9 cellular contexts compared by ENCODE assay signal in the genomic region with DNA sequence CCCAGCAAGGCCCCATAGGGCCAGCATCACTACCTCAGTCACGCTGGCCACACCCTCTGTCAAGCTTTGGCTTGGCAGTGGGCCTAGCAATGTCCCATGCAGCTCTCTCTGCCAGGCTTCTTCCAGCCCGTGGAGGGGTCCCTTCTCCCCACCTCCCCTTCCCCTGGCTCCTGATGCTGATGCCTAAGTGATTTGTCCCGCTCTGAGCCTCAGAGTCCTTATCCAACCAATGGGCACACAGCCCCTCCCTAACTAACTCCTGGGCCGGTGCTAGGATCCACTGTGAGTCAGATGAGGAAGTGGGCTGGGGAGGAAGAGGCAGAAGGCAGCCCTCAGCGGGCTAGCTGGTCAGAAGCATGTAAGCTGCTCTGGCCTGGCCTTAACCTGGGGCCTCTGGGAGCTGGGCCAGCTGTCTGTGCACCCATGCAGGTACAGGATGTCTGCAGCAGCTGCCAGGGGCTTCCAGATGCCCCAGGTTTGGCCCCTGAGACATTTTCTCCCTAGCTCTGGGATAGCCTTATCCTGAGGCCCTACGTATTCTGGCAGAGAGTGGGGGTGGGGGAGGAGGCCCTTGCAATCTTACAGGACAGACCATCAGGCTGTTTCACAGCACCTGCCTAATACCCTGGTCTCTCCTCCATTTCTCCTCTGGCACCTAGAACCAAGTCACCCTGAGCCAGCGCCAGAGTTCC. TPM values are rescaled to one million over a fixed set of nuclear protein-coding genes. Genes with fewer than 3 reads are reported as not detected.
A peak's percentile ranks its signal among the peaks of the same experiment; 100 is the strongest.
DNase-seq lines count a peak whose midpoint lies in the region; ATAC-seq, FAIRE-seq and TF ChIP-seq lines count a peak whose summit lies in the region.
"Had no signal": no experiment of that assay in that cellular context is flagged by ENCODE, and none has a peak within 500 bp of the region (broad histone marks: within the 10 kb centered on the region; RNA-seq: fewer than 3 reads in every experiment).

No MANE protein-coding gene starts in this region.

- POLR2A ChIA-PET in GM12878 (lab: Charles Lee) = interaction anchor here (0.5 to 2.9 kb wide), 7 partner anchors 11 to 251 kb away, joined by 3 to 17 read pairs (median 3); a partner anchor contains a TSS

- H3K9me3 Mint-ChIP-seq in H9 = no peaks in the 10 kb centered on the region

- no peak overlapping the region for H2BK120ac ChIP-seq in H9 (ENCODE audit: low read depth, low read length, poor library complexity, severe bottlenecking)

- H2BK12ac ChIP-seq in H9 (ENCODE audit: insufficient read length, low read depth, low read length) = no peak overlapping the region

- FAIRE-seq in GM12878 (lab: Jason Lieb, UNC) = no peak

- no peaks in the 10 kb centered on the region for H3K79me1 ChIP-seq in H9 (ENCODE audit: insufficient read depth, low read depth, low read length, poor library complexity, severe bottlenecking)

- peak overlapping the region; percentile 46 for H3K4me2 ChIP-seq in H9 (ENCODE audit: insufficient read depth, insufficient read length, low read length)
- H3K4me2 ChIP-seq in GM12878 (ENCODE audit: control insufficient read depth, insufficient read depth) = peak overlapping the region; percentile 90
- peak overlapping the region; percentile 99 for H3K4me2 ChIP-seq in skeletal muscle satellite cell (ENCODE audit: low read length)

- H3K36me3 Mint-ChIP-seq in H9 (ENCODE audit: insufficient read depth in 1 of 3, low read depth in 3 of 3) = peaks cover 2 to 19% (median 16%) of the 10 kb centered on the region in 3 experiments; a peak in 5 of 7 replicates

- peak; percentile 72 for TF ChIP-seq POLR2A in NB4 (IDR thresholded peaks at IDR 0.05; ENCODE audit: extremely low read depth, insufficient read length)
- peak; percentile 73 for TF ChIP-seq POLR2A in GM12878 (IDR thresholded peaks at IDR 0.05; ENCODE audit: low read depth, low read length)

- H2BK5ac ChIP-seq in H9 (ENCODE audit: insufficient read length, low read length) = no peak overlapping the region

- H3T11ph ChIP-seq in H9 (ENCODE audit: low read length) = no peak overlapping the region

- no peak for TF ChIP-seq CTCF in H9 (conservative IDR thresholded peaks at IDR 0.05)
- no peak for TF ChIP-seq CTCF in NB4 (IDR thresholded peaks at IDR 0.05; ENCODE audit: low read depth, low read length)
- no peak for TF ChIP-seq CTCF in GM12878 (IDR thresholded peaks at IDR 0.05 in 2 of 3, conservative IDR thresholded peaks at IDR 0.05 in 1 of 3; ENCODE audit: control insufficient read depth in 2 of 3, extremely low read depth in 1 of 3, insufficient read depth in 1 of 3, low read depth in 3 of 3, low read length in 3 of 3)

- no peak overlapping the region for H2BK20ac ChIP-seq in H9 (ENCODE audit: low read depth, low read length, poor library complexity, severe bottlenecking)

- DNase-seq in NCI-H2196 (lab: John Stamatoyannopoulos, UW; ENCODE audit: unreplicated experiment) (peak; percentile 20), NCI-H2196 treated with DMSO at 0.1 percent for 48 hours (lab: John Stamatoyannopoulos, UW; ENCODE audit: unreplicated experiment) (no peak), H9 (peak; percentile 58), NB4 (ENCODE audit: low read depth) (peak; percentile 86), GM12878 (ENCODE audit: low read depth, low spot score) (peak; percentile 16), iPS-NIHi11 (ENCODE audit: low spot score) (peak; percentile 35)
- DNase-seq in effector CD4-positive, alpha-beta T cell = no peak
- DNase-seq: DND-41 had no signal

- no peaks in the 10 kb centered on the region for H3K27me3 Mint-ChIP-seq in H9 (ENCODE audit: low read depth)

- in situ Hi-C loops in GM12878 (cut with MboI) = no loop called here

- no peak overlapping the region for H4K5ac ChIP-seq in H9 (ENCODE audit: insufficient read length, low read depth, low read length)

- H3K27me3 ChIP-seq in H9 (ENCODE audit: insufficient read depth, low read length) (no peaks in the 10 kb centered on the region), GM12878 (replicated peaks in 1 of 2; ENCODE audit: control insufficient read depth in 2 of 2, insufficient read depth in 2 of 2, low read length in 1 of 2) (no peaks in the 10 kb centered on the region), skeletal muscle satellite cell (ENCODE audit: control insufficient read depth, insufficient read depth, low read length) (no peaks in the 10 kb centered on the region)

- no peak for TF ChIP-seq RAD21 in GM12878 (IDR thresholded peaks at IDR 0.05; ENCODE audit: insufficient read depth, low read depth, low read length)

- H3K18ac ChIP-seq in H9 (ENCODE audit: insufficient read length, low read depth, low read length) = no peak overlapping the region

- no TSS peak for BruUV-seq in GM12878 (replicated peaks; lab: Mats Ljungman, UMichigan)

- H3K27ac ChIP-seq in H9 (ENCODE audit: insufficient read length, low read depth, low read length) = no peak overlapping the region
- H3K27ac ChIP-seq in GM12878 (ENCODE audit: control insufficient read depth, insufficient read depth) = peak overlapping the region; percentile 48

- no peak overlapping the region for H2BK15ac ChIP-seq in H9 (ENCODE audit: low read depth, low read length)

- H4K20me1 ChIP-seq in H9 (ENCODE audit: control insufficient read depth, insufficient read depth, insufficient read length) (no peaks in the 10 kb centered on the region), GM12878 (ENCODE audit: control insufficient read depth, insufficient read depth) (no peaks in the 10 kb centered on the region)

- H3K79me2 ChIP-seq in H9 (ENCODE audit: insufficient read depth, low read length) = no peaks in the 10 kb centered on the region
- no peaks in the 10 kb centered on the region; the same call in 1 of the 2 replicates for H3K79me2 ChIP-seq in GM12878 (ENCODE audit: control insufficient read depth, insufficient read depth, low read length)

- H3K4me3 ChIP-seq in NB4 (ENCODE audit: low read depth, low read length) (no peak overlapping the region), GM12878 (peak overlapping the region; percentile 73; the same call in 1 of the 2 replicates), skeletal muscle satellite cell (ENCODE audit: low read length) (peak overlapping the region; percentile 87)

- no peaks in the 10 kb centered on the region for H3K23me2 ChIP-seq in H9 (ENCODE audit: insufficient read length, low read depth, low read length, poor library complexity, severe bottlenecking)

- intact Hi-C loops in GM12878 (cut with micrococcal nuclease; ENCODE audit: unreplicated experiment) = loop anchor here (5.0 kb wide), 1 partner anchor 90 kb away; no protein-coding TSS in a partner anchor

- H3K4me3 Mint-ChIP-seq in H9 = peak overlapping the region; percentile 78 to 86

- ATAC-seq in GM12878 = peak; percentile 84

- TF ChIP-seq EP300 in GM12878 (IDR thresholded peaks at IDR 0.05; ENCODE audit: borderline replicate concordance in 1 of 2, control insufficient read depth in 1 of 2, low read depth in 2 of 2, low read length in 2 of 2) = no peak

- H2AFZ ChIP-seq in H9 (ENCODE audit: low read length) = no peak overlapping the region
- H2AFZ ChIP-seq in GM12878 (ENCODE audit: control insufficient read depth, low read depth, low read length) = peak overlapping the region; percentile 71

- no peak overlapping the region for H2AK5ac ChIP-seq in H9 (ENCODE audit: insufficient read length, low read length)

- no peak overlapping the region for H4K8ac ChIP-seq in H9 (replicated peaks; ENCODE audit: insufficient read length, low read depth, low read length)

- no peak overlapping the region for H3K23ac ChIP-seq in H9 (ENCODE audit: insufficient read length, low read depth, low read length)

- H3K4me1 Mint-ChIP-seq in H9 = peaks cover 36 to 51% of the 10 kb centered on the region in 2 experiments

- RAD21 ChIA-PET in GM12878 (lab: Charles Lee; ENCODE audit: unreplicated experiment) = interaction anchor here (1.4 kb wide), 1 partner anchor 40 kb away, joined by 4 read pairs; no protein-coding TSS in a partner anchor

- peaks cover 0 to under 1% of the 10 kb centered on the region in 2 experiments; a peak in 1 of 4 replicates for H3K36me3 ChIP-seq in GM12878 (ENCODE audit: control insufficient read depth in 2 of 2, insufficient read depth in 2 of 2, low read length in 1 of 2)
- peaks cover 30% of the 10 kb centered on the region for H3K36me3 ChIP-seq in skeletal muscle satellite cell (ENCODE audit: insufficient read depth, low read length)

- SMC1A ChIA-PET in GM12878 (lab: Charles Lee; ENCODE audit: uncharacterized antibody, unreplicated experiment) = interaction anchor here (1.0 to 3.0 kb wide), 7 partner anchors 13 to 93 kb away, joined by 3 to 11 read pairs (median 5); a partner anchor contains a TSS

- H3K14ac ChIP-seq in H9 (ENCODE audit: insufficient read depth, low read length) = no peak overlapping the region; the same call in 1 of the 2 replicates

- H3K27ac Mint-ChIP-seq in H9 = peak overlapping the region in 2 of 3 experiments; percentile 55 to 92; a peak in 4 of 7 replicates

- no CpG with 5 or more reads among the region's 7 CpGs for WGBS in H9 (ENCODE audit: extremely low coverage, insufficient read length, low lambda C conversion rate)
- WGBS in GM12878 (ENCODE audit: insufficient coverage, insufficient replicate concordance, low lambda C conversion rate, missing lambda C conversion rate) = 41% methylated on average over 7 of the region's 7 CpGs

- no peak overlapping the region for H3K4ac ChIP-seq in H9 (ENCODE audit: low read depth, low read length)

- H4K91ac ChIP-seq in H9 (ENCODE audit: insufficient read length, low read depth, low read length) = no peak overlapping the region

- H3K4me1 ChIP-seq in H9 (ENCODE audit: insufficient read depth, low read length) (peaks cover 9% of the 10 kb centered on the region; the same call in 1 of the 2 replicates), GM12878 (ENCODE audit: control insufficient read depth, insufficient read depth, low read length) (peaks cover 17% of the 10 kb centered on the region), skeletal muscle satellite cell (ENCODE audit: control insufficient read depth, insufficient read depth, low read length) (peaks cover 58% of the 10 kb centered on the region)

- H3K56ac ChIP-seq in H9 (ENCODE audit: insufficient read length, low read depth, low read length) = no peak overlapping the region

- no peaks in the 10 kb centered on the region for H3K9me3 ChIP-seq in H9 (ENCODE audit: control insufficient read depth, low read depth, low read length)
- H3K9me3 ChIP-seq in GM12878 (replicated peaks; ENCODE audit: control insufficient read depth, insufficient read depth, low read length) = no peaks in the 10 kb centered on the region
- no peaks in the 10 kb centered on the region for H3K9me3 ChIP-seq in skeletal muscle satellite cell (replicated peaks; ENCODE audit: low read length)

- CTCF ChIA-PET in GM12878 (lab: Yijun Ruan, JAX) = interaction anchor here (1.0 to 2.3 kb wide), 5 partner anchors 10 to 92 kb away, joined by 3 to 9 read pairs (median 4); a partner anchor contains a TSS

- H3K9ac ChIP-seq in H9 (ENCODE audit: extremely low read depth, insufficient read length, low read length) = no peak overlapping the region
- peak overlapping the region; percentile 30; the same call in 1 of the 2 replicates for H3K9ac ChIP-seq in GM12878 (ENCODE audit: control insufficient read depth, insufficient read depth, low read length)
- H3K9ac ChIP-seq in skeletal muscle satellite cell (ENCODE audit: low read depth, low read length) = peak overlapping the region; percentile 94

RNA-seq across cellular contexts. Expression of a gene that starts 0.7 kb away (rescaled TPM):
- 3.6 and 4.2 TPM in 2 replicates for total RNA-seq in H9 (2021)
- 6.0 and 7.1 TPM in 2 replicates for total RNA-seq in GM12878 (2013; cell fraction: nucleolus; rRNA removed)
- 3.1 TPM in 2 replicates for total RNA-seq in GM12878 (2014; rRNA removed)
- 1.0 TPM in 2 replicates for total RNA-seq in GM12878 (2014; rRNA removed; fragmentation: Illumina TruSeq; extraction: Trizol)
- 3.1 and 3.4 TPM in 2 replicates for total RNA-seq in GM12878 (2021)
- polyA plus RNA-seq in GM12878 (2011; ENCODE audit: low read depth) = 0.79 TPM
- polyA plus RNA-seq in GM12878 (2011; rRNA removed) = 0.37 and 0.92 TPM in 2 replicates
- 1.1 and 1.6 TPM in 2 replicates for polyA plus RNA-seq in GM12878 (2011; cell fraction: cytosol; rRNA removed)
- polyA plus RNA-seq in GM12878 (2011; cell fraction: nucleus; rRNA removed) = 4.2 and 4.7 TPM in 2 replicates
- 1.7 and 2.0 TPM in 2 replicates for polyA plus RNA-seq in GM12878 (2012)
- 0.49 and 1.1 TPM in 2 replicates for polyA plus RNA-seq in GM12878 (2014; fragmentation: Illumina TruSeq; extraction: Trizol)
- polyA plus RNA-seq in GM12878 (2014; fragmentation: Nextera tagmentation; extraction: Ambion mirVana) = under 1 TPM in 1 of 2 experiments, not detected in 1; 0.04 TPM
- 2.0 and 2.3 TPM in 2 replicates for polyA plus RNA-seq in GM12878 (2014; rRNA removed)
- under 1 TPM; 0.06 to 0.12 TPM for polyA plus RNA-seq in GM12878 (2016; fragmentation: Nextera tagmentation; extraction: Ambion mirVana)
- 1.7 and 3.1 TPM in 2 replicates for polyA minus RNA-seq in GM12878 (2011; rRNA and poly(A)+ RNA removed)
- 0.67 and 0.73 TPM in 2 replicates for polyA minus RNA-seq in GM12878 (2011; cell fraction: cytosol; rRNA and poly(A)+ RNA removed)
- polyA minus RNA-seq in GM12878 (2011; cell fraction: nucleus; rRNA and poly(A)+ RNA removed) = 1.9 and 4.0 TPM in 2 replicates
- 14.2 and 18.1 TPM in 2 replicates for total RNA-seq in skeletal muscle satellite cell (2012; rRNA removed)

RNA-seq across cellular contexts. Expression of a gene that starts 32.6 kb away (rescaled TPM):
- total RNA-seq in H9 (2021) = not detected in 2 replicates
- total RNA-seq in GM12878 (2013; cell fraction: nucleolus; rRNA removed) = not detected in 2 replicates
- total RNA-seq in GM12878 (2014; rRNA removed) = not detected in 2 replicates
- not detected in 2 replicates for total RNA-seq in GM12878 (2014; rRNA removed; fragmentation: Illumina TruSeq; extraction: Trizol)
- total RNA-seq in GM12878 (2021) = not detected in 2 replicates
- not detected for polyA plus RNA-seq in GM12878 (2011; ENCODE audit: low read depth)
- not detected in 2 replicates for polyA plus RNA-seq in GM12878 (2011; rRNA removed)
- not detected in 2 replicates for polyA plus RNA-seq in GM12878 (2011; cell fraction: cytosol; rRNA removed)
- polyA plus RNA-seq in GM12878 (2011; cell fraction: nucleus; rRNA removed) = not detected in 2 replicates
- not detected in 2 replicates for polyA plus RNA-seq in GM12878 (2012)
- not detected in 2 replicates for polyA plus RNA-seq in GM12878 (2014; fragmentation: Illumina TruSeq; extraction: Trizol)
- polyA plus RNA-seq in GM12878 (2014; fragmentation: Nextera tagmentation; extraction: Ambion mirVana) = not detected
- polyA plus RNA-seq in GM12878 (2014; rRNA removed) = not detected in 2 replicates
- polyA plus RNA-seq in GM12878 (2016; fragmentation: Nextera tagmentation; extraction: Ambion mirVana) = not detected
- not detected in 2 replicates for polyA minus RNA-seq in GM12878 (2011; rRNA and poly(A)+ RNA removed)
- polyA minus RNA-seq in GM12878 (2011; cell fraction: cytosol; rRNA and poly(A)+ RNA removed) = not detected in 2 replicates
- not detected in 2 replicates for polyA minus RNA-seq in GM12878 (2011; cell fraction: nucleus; rRNA and poly(A)+ RNA removed)
- 0.66 TPM in 1 of 2 replicates, not detected in the other for total RNA-seq in skeletal muscle satellite cell (2012; rRNA removed)

RNA-seq across cellular contexts. Expression of a gene that starts 49.8 kb away (rescaled TPM):
- total RNA-seq in H9 (2021) (0.46 TPM in 1 of 2 replicates, not detected in the other), GM12878 (2014; rRNA removed) (not detected in 2 replicates), GM12878 (2014; rRNA removed; fragmentation: Illumina TruSeq; extraction: Trizol) (not detected in 2 replicates), GM12878 (2021) (not detected in 2 replicates)
- not detected in 2 replicates for total RNA-seq in GM12878 (2013; cell fraction: nucleolus; rRNA removed)
- not detected for polyA plus RNA-seq in GM12878 (2011; ENCODE audit: low read depth)
- polyA plus RNA-seq in GM12878 (2011; rRNA removed) (not detected in 2 replicates), GM12878 (2014; fragmentation: Illumina TruSeq; extraction: Trizol) (not detected in 2 replicates), GM12878 (2014; fragmentation: Nextera tagmentation; extraction: Ambion mirVana) (not detected), GM12878 (2014; rRNA removed) (not detected in 2 replicates), GM12878 (2016; fragmentation: Nextera tagmentation; extraction: Ambion mirVana) (not detected)
- not detected in 2 replicates for polyA plus RNA-seq in GM12878 (2011; cell fraction: cytosol; rRNA removed)
- 0.21 TPM in 1 of 2 replicates, not detected in the other for polyA plus RNA-seq in GM12878 (2011; cell fraction: nucleus; rRNA removed)
- polyA plus RNA-seq in GM12878 (2012) = not detected in 2 replicates
- polyA minus RNA-seq in GM12878 (2011; rRNA and poly(A)+ RNA removed) = not detected in 2 replicates
- not detected in 2 replicates for polyA minus RNA-seq in GM12878 (2011; cell fraction: cytosol; rRNA and poly(A)+ RNA removed)
- not detected in 2 replicates for polyA minus RNA-seq in GM12878 (2011; cell fraction: nucleus; rRNA and poly(A)+ RNA removed)
- not detected in 2 replicates for total RNA-seq in skeletal muscle satellite cell (2012; rRNA removed)

RNA-seq across cellular contexts. Expression of a gene that starts 52.3 kb away (rescaled TPM):
- total RNA-seq in H9 (2021) = 66.4 and 79.8 TPM in 2 replicates
- total RNA-seq in GM12878 (2013; cell fraction: nucleolus; rRNA removed) = 778 and 789 TPM in 2 replicates
- total RNA-seq in GM12878 (2014; rRNA removed) = 59.6 and 72.6 TPM in 2 replicates
- total RNA-seq in GM12878 (2014; rRNA removed; fragmentation: Illumina TruSeq; extraction: Trizol) = 77.5 and 84.0 TPM in 2 replicates
- total RNA-seq in GM12878 (2021) = 45.0 and 51.1 TPM in 2 replicates
- 36.3 TPM for polyA plus RNA-seq in GM12878 (2011; ENCODE audit: low read depth)
- polyA plus RNA-seq in GM12878 (2011; rRNA removed) = 87.0 and 148 TPM in 2 replicates
- 19.4 and 23.0 TPM in 2 replicates for polyA plus RNA-seq in GM12878 (2011; cell fraction: cytosol; rRNA removed)
- polyA plus RNA-seq in GM12878 (2011; cell fraction: nucleus; rRNA removed) = 209 and 223 TPM in 2 replicates
- 50.3 and 54.0 TPM in 2 replicates for polyA plus RNA-seq in GM12878 (2012)
- 91.9 and 128 TPM in 2 replicates for polyA plus RNA-seq in GM12878 (2014; fragmentation: Illumina TruSeq; extraction: Trizol)
- 10 to 100 TPM; 15.3 to 27.8 TPM for polyA plus RNA-seq in GM12878 (2014; fragmentation: Nextera tagmentation; extraction: Ambion mirVana)
- polyA plus RNA-seq in GM12878 (2014; rRNA removed) = 62.6 and 73.7 TPM in 2 replicates
- 10 to 100 TPM; 40.0 to 46.0 TPM for polyA plus RNA-seq in GM12878 (2016; fragmentation: Nextera tagmentation; extraction: Ambion mirVana)
- 49.7 and 59.7 TPM in 2 replicates for polyA minus RNA-seq in GM12878 (2011; rRNA and poly(A)+ RNA removed)
- polyA minus RNA-seq in GM12878 (2011; cell fraction: cytosol; rRNA and poly(A)+ RNA removed) = 14.8 and 23.2 TPM in 2 replicates
- 129 and 184 TPM in 2 replicates for polyA minus RNA-seq in GM12878 (2011; cell fraction: nucleus; rRNA and poly(A)+ RNA removed)
- total RNA-seq in skeletal muscle satellite cell (2012; rRNA removed) = 41.5 and 50.4 TPM in 2 replicates

Comparison
In these comparisons a context has a peak if more than half of its experiments do, and no peak if none do; other contexts are left out.
1. DNase-seq: peak in NCI-H2196 (single experiment), H9 (single experiment), NB4 (single experiment), GM12878 (single experiment) and iPS-NIHi11 (single experiment); none in NCI-H2196 treated with DMSO at 0.1 percent for 48 hours (single experiment) and effector CD4-positive, alpha-beta T cell (single experiment).
2. H3K4me2 ChIP-seq: peak in every context shown above with its lines; median percentile 99 in skeletal muscle satellite cell; 90 in GM12878; 46 in H9.